ENCODE assay signal across 8 cellular contexts in the genomic region with DNA sequence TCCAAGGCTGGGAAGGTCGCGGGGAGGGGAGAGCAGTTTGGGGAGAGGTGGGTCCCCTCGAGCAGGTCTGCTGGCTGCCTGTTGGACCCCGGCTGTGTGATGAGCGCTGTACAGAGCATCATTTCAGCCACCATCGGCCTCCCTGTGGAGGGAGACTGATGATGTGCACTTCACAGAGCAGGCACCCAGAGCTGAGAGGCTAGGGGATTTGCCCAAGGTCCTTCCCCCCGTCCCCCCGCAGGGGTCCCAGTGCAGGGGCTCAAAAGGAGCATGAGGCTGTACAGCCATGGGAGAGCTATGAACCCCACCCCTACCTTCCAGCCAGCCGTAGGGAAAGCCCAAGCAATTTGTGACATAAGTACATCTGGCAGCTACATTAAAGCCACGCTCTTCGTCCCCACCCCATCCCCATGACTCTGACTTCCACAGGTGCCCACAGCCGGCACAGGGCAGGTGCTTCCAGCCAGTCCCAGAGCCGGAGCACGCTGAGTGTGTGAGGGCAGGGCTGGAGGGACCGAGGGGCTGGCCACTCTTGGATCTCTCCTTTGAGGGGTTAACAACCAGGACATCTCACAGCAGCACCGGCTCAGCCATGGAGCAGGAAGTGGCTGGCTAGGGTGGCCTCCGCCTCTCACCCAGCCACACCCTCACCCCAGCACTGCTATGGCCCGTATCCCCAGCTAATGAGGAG. TPM values are rescaled to one million over a fixed set of nuclear protein-coding genes. Genes with fewer than 3 reads are reported as not detected.
DNase-seq lines count a peak whose midpoint lies in the region; ATAC-seq lines count a peak whose summit lies in the region.

No MANE protein-coding gene starts in this region.

- H3K4me3 Mint-ChIP-seq in activated naive CD8-positive, alpha-beta T cell treated with anti-CD3 and anti-CD28 coated beads, Interleukin-2, amount 10 ng/mL, durations not matched to agents 7 days and 5 days: peak overlapping the region; percentile 83
- peak overlapping the region; percentile 83 to 97 (median 88) for H3K4me3 Mint-ChIP-seq in naive thymus-derived CD4-positive, alpha-beta T cell

- peaks cover 29% of the 10 kb centered on the region for H3K79me2 ChIP-seq in Karpas-422 (ENCODE audit: low read length)

- peaks cover 27% of the 10 kb centered on the region for H3K36me3 Mint-ChIP-seq in activated naive CD8-positive, alpha-beta T cell treated with anti-CD3 and anti-CD28 coated beads, Interleukin-2, amount 10 ng/mL, durations not matched to agents 7 days and 5 days
- peaks cover 0 to 34% (median 24%) of the 10 kb centered on the region in 5 donors for H3K36me3 Mint-ChIP-seq in naive thymus-derived CD4-positive, alpha-beta T cell

- no peak overlapping the region for H3K27ac ChIP-seq in BLaER1
- H3K27ac ChIP-seq in Karpas-422 (ENCODE audit: low read length): no peak overlapping the region
- peak overlapping the region; percentile 74 for H3K27ac ChIP-seq in naive thymus-derived CD4-positive, alpha-beta T cell (ENCODE audit: low read depth, low read length)

- H3K9me3 Mint-ChIP-seq in activated naive CD8-positive, alpha-beta T cell treated with anti-CD3 and anti-CD28 coated beads, Interleukin-2, amount 10 ng/mL, durations not matched to agents 7 days and 5 days: no peaks in the 10 kb centered on the region
- peaks cover 0 to 6% (median 0%) of the 10 kb centered on the region in 11 donors for H3K9me3 Mint-ChIP-seq in naive thymus-derived CD4-positive, alpha-beta T cell

- H3K9ac ChIP-seq in BLaER1 (no peak overlapping the region), Karpas-422 (ENCODE audit: low read length) (no peak overlapping the region; the same call in 1 of the 2 replicates)

- no peaks in the 10 kb centered on the region for H3K9me2 ChIP-seq in Karpas-422 (replicated peaks; ENCODE audit: insufficient read depth, low read length)

- DNase-seq in Karpas-422: peak; percentile 44
- DNase-seq in activated naive CD8-positive, alpha-beta T cell treated with anti-CD3 and anti-CD28 coated beads, Interleukin-2, amount 10 ng/mL, durations not matched to agents 7 days and 5 days: no peak
- DNase-seq in naive thymus-derived CD4-positive, alpha-beta T cell: peak in 4 of 9 donors; percentile 38 to 66 (median 41)
- no peak for DNase-seq in NCI-H1694 (lab: John Stamatoyannopoulos, UW)
- no peak for DNase-seq in COR-L47 (lab: John Stamatoyannopoulos, UW)

- peak; percentile 35 for ATAC-seq in activated naive CD8-positive, alpha-beta T cell treated with anti-CD3 and anti-CD28 coated beads, Interleukin-2, amount 10 ng/mL, durations not matched to agents 7 days and 5 days (ENCODE audit: low read depth)
- ATAC-seq in naive thymus-derived CD4-positive, alpha-beta T cell: peak; percentile 31
- ATAC-seq in GM19397 (IDR thresholded peaks at IDR 0.05; ENCODE audit: unreplicated experiment): no peak
- no peak for ATAC-seq in HG02759 (IDR thresholded peaks at IDR 0.05; ENCODE audit: unreplicated experiment)

- peaks cover 23% of the 10 kb centered on the region for H3K4me1 Mint-ChIP-seq in activated naive CD8-positive, alpha-beta T cell treated with anti-CD3 and anti-CD28 coated beads, Interleukin-2, amount 10 ng/mL, durations not matched to agents 7 days and 5 days
- peaks cover 17 to 38% (median 27%) of the 10 kb centered on the region in 7 donors for H3K4me1 Mint-ChIP-seq in naive thymus-derived CD4-positive, alpha-beta T cell

- H3K4me3 ChIP-seq in BLaER1 (no peak overlapping the region; the same call in 1 of the 2 replicates), Karpas-422 (ENCODE audit: low read length) (peak overlapping the region; percentile 83; the same call in 1 of the 2 replicates)
- H3K4me3 ChIP-seq in naive thymus-derived CD4-positive, alpha-beta T cell (ENCODE audit: low read length): peak overlapping the region; percentile 55

- peak overlapping the region; percentile 96 for H3K4me2 ChIP-seq in BLaER1
- H3K4me2 ChIP-seq in Karpas-422 (ENCODE audit: low read depth, low read length, poor library complexity, severe bottlenecking): peak overlapping the region; percentile 91

- CTCF ChIA-PET in naive thymus-derived CD4-positive, alpha-beta T cell (lab: Charles Lee): interaction anchor here (0.6 to 2.0 kb wide), 6 partner anchors 23 to 100 kb away, joined by 3 to 10 read pairs (median 3); no protein-coding TSS in a partner anchor

- H3K27me3 ChIP-seq in BLaER1: peaks cover 78% of the 10 kb centered on the region
- no peaks in the 10 kb centered on the region for H3K27me3 ChIP-seq in Karpas-422 (ENCODE audit: low read length)
- H3K27me3 ChIP-seq in naive thymus-derived CD4-positive, alpha-beta T cell (ENCODE audit: control insufficient read depth in 2 of 2, insufficient read depth in 2 of 2, low read length in 2 of 2): no peaks in the 10 kb centered on the region

- H3K36me3 ChIP-seq in BLaER1 (no peaks in the 10 kb centered on the region), Karpas-422 (ENCODE audit: insufficient read depth, low read length) (no peaks in the 10 kb centered on the region)
- peaks cover 0 to 28% (median 0%) of the 10 kb centered on the region in 3 experiments for H3K36me3 ChIP-seq in naive thymus-derived CD4-positive, alpha-beta T cell (ENCODE audit: control insufficient read depth in 2 of 3, insufficient read depth in 3 of 3, low read length in 3 of 3)

- POLR2A ChIA-PET in activated naive CD8-positive, alpha-beta T cell treated with anti-CD3 and anti-CD28 coated beads, Interleukin-2, amount 10 ng/mL, durations not matched to agents 7 days and 5 days (lab: Charles Lee): interaction anchor here (0.5 to 3.1 kb wide), 13 partner anchors 9 to 174 kb away, joined by 3 to 43 read pairs (median 8); a partner anchor contains a TSS
- POLR2A ChIA-PET in naive thymus-derived CD4-positive, alpha-beta T cell (lab: Charles Lee): interaction anchor here (0.7 to 3.7 kb wide), 12 partner anchors 10 to 225 kb away, joined by 3 to 50 read pairs (median 4); a partner anchor contains a TSS

- H3K4me1 ChIP-seq in BLaER1: peaks cover 45% of the 10 kb centered on the region
- H3K4me1 ChIP-seq in Karpas-422 (ENCODE audit: low read length): peaks cover 19% of the 10 kb centered on the region
- peaks cover 21 to 23% of the 10 kb centered on the region in 2 donors for H3K4me1 ChIP-seq in naive thymus-derived CD4-positive, alpha-beta T cell (ENCODE audit: control insufficient read depth in 2 of 2, insufficient read depth in 2 of 2, low read length in 2 of 2)

- H3K9me3 ChIP-seq in BLaER1: no peaks in the 10 kb centered on the region
- no peaks in the 10 kb centered on the region for H3K9me3 ChIP-seq in Karpas-422 (ENCODE audit: low read length)
- no peaks in the 10 kb centered on the region for H3K9me3 ChIP-seq in naive thymus-derived CD4-positive, alpha-beta T cell (ENCODE audit: control insufficient read depth in 2 of 3, low read length in 3 of 3)

- intact Hi-C loops in naive thymus-derived CD4-positive, alpha-beta T cell (cut with micrococcal nuclease): loop anchor here (1.0 to 10.0 kb wide), 14 partner anchors 8 to 1076 kb away; a partner anchor contains a TSS

- peak overlapping the region; percentile 57; the same call in 1 of the 2 replicates for H2AFZ ChIP-seq in Karpas-422 (ENCODE audit: low read length)

- peaks cover 23% of the 10 kb centered on the region for H3K27me3 Mint-ChIP-seq in activated naive CD8-positive, alpha-beta T cell treated with anti-CD3 and anti-CD28 coated beads, Interleukin-2, amount 10 ng/mL, durations not matched to agents 7 days and 5 days
- H3K27me3 Mint-ChIP-seq in naive thymus-derived CD4-positive, alpha-beta T cell: peaks cover 0 to 22% (median 0%) of the 10 kb centered on the region in 5 donors

- peak overlapping the region; percentile 93 for H3K27ac Mint-ChIP-seq in activated naive CD8-positive, alpha-beta T cell treated with anti-CD3 and anti-CD28 coated beads, Interleukin-2, amount 10 ng/mL, durations not matched to agents 7 days and 5 days
- peak overlapping the region; percentile 84 to 95 (median 91) for H3K27ac Mint-ChIP-seq in naive thymus-derived CD4-positive, alpha-beta T cell

- H4K20me1 ChIP-seq in BLaER1: peaks cover 18% of the 10 kb centered on the region
- no peaks in the 10 kb centered on the region for H4K20me1 ChIP-seq in Karpas-422 (ENCODE audit: insufficient read depth, low read depth, low read length)

RNA-seq across cellular contexts. Expression of a gene that starts 2.3 kb away (rescaled TPM):
- 31.6 and 43.9 TPM in 2 replicates for total RNA-seq in Karpas-422 (2014; rRNA removed; shearing (Covaris generic); ENCODE audit: low replicate concordance)
- 100 to 1,000 TPM; 102 to 104 TPM for total RNA-seq in activated naive CD8-positive, alpha-beta T cell treated with anti-CD3 and anti-CD28 coated beads, Interleukin-2, amount 10 ng/mL, durations not matched to agents 7 days and 5 days
- 100 to 1,000 TPM in 3 of 5 experiments, 10 to 100 TPM in 2; 64.6 to 114 (median 104) TPM for total RNA-seq in naive thymus-derived CD4-positive, alpha-beta T cell
- polyA plus RNA-seq in naive thymus-derived CD4-positive, alpha-beta T cell: 10 to 100 TPM; 10.5 to 24.8 TPM

RNA-seq across cellular contexts. Expression of a gene that starts 11.0 kb away (rescaled TPM):
- total RNA-seq in Karpas-422 (2014; rRNA removed; shearing (Covaris generic); ENCODE audit: low replicate concordance): not detected in 2 replicates
- under 1 TPM; 0.42 to 0.65 TPM for total RNA-seq in activated naive CD8-positive, alpha-beta T cell treated with anti-CD3 and anti-CD28 coated beads, Interleukin-2, amount 10 ng/mL, durations not matched to agents 7 days and 5 days
- under 1 TPM in 4 of 5 experiments, not detected in 1; 0.12 to 0.24 (median 0.14) TPM for total RNA-seq in naive thymus-derived CD4-positive, alpha-beta T cell
- under 1 TPM; 0.24 to 0.71 TPM for polyA plus RNA-seq in naive thymus-derived CD4-positive, alpha-beta T cell

Comparison
In these comparisons a context has a peak if more than half of its experiments do, and no peak if none do; other contexts are left out.
1. ATAC-seq: peak in activated naive CD8-positive, alpha-beta T cell treated with anti-CD3 and anti-CD28 coated beads, Interleukin-2, amount 10 ng/mL, durations not matched to agents 7 days and 5 days (single experiment) and naive thymus-derived CD4-positive, alpha-beta T cell (single experiment); none in GM19397 (single experiment) and HG02759 (single experiment).